In the genomic region with DNA sequence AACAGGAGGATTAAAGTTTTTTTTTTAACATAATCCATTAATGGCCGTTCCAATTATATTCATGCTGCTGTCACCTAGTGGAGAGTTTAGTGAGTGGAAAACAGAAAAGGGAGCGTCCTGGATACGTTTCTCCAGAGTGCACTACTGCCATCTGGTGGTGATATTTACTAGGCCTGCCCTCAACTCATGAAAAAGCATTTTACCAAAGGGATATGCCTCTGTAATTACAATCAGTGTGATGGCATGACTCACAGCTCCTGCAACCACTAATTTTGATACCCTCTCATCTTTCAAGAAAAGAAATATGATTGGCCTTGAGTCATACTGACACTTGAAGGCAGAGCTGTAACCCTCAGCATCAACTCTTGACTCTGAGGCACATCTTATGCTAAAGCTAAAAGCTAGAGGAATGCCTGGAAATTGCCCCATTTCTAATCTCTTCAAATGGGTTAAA, we compare ENCODE assay signal across 10 cellular contexts. TPM values are rescaled to one million over a fixed set of nuclear protein-coding genes. Genes with fewer than 3 reads are reported as not detected.
A peak's percentile ranks its signal among the peaks of the same experiment; 100 is the strongest.
DNase-seq lines count a peak whose midpoint lies in the region; ATAC-seq and TF ChIP-seq lines count a peak whose summit lies in the region.
"Had no signal": no experiment of that assay in that cellular context is flagged by ENCODE, and none has a peak within 500 bp of the region (broad histone marks: within the 10 kb centered on the region; RNA-seq: fewer than 3 reads in every experiment).

No MANE protein-coding gene starts in this region.

- no peaks in the 10 kb centered on the region for H3K36me3 ChIP-seq in SJSA1
- H3K36me3 ChIP-seq in cardiac muscle cell = no peaks in the 10 kb centered on the region
- H3K36me3 ChIP-seq: BLaER1 treated with 17β-estradiol and CSF1 and Interleukin-3, amounts not matched to agents 10 nM and 100 nM had no signal

- no peak for TF ChIP-seq POLR2A in NB4 (IDR thresholded peaks at IDR 0.05; ENCODE audit: extremely low read depth, insufficient read length)

- H3K4me3 ChIP-seq in NB4 (ENCODE audit: low read depth, low read length) (no peak overlapping the region), SJSA1 (no peak overlapping the region), cardiac muscle cell (no peak overlapping the region)
- H3K4me3 ChIP-seq: BLaER1 treated with 17β-estradiol and CSF1 and Interleukin-3, amounts not matched to agents 10 nM and 100 nM had no signal

- H3K27ac Mint-ChIP-seq in activated naive CD8-positive, alpha-beta T cell treated with anti-CD3 and anti-CD28 coated beads, Interleukin-2, amount 10 ng/mL, durations not matched to agents 7 days and 5 days = no peak overlapping the region

- H3K27me3 Mint-ChIP-seq in activated naive CD8-positive, alpha-beta T cell treated with anti-CD3 and anti-CD28 coated beads, Interleukin-2, amount 10 ng/mL, durations not matched to agents 7 days and 5 days = no peaks in the 10 kb centered on the region

- peak; percentile 86 for TF ChIP-seq CTCF in NB4 (IDR thresholded peaks at IDR 0.05; ENCODE audit: low read depth, low read length)
- peak; percentile 97 for TF ChIP-seq CTCF in cardiac muscle cell (IDR thresholded peaks at IDR 0.05; ENCODE audit: low read depth, low read length)

- H3K9me3 ChIP-seq in SJSA1 (replicated peaks) (no peaks in the 10 kb centered on the region), cardiac muscle cell (ENCODE audit: low read depth) (no peaks in the 10 kb centered on the region)
- H3K9me3 ChIP-seq: BLaER1 treated with 17β-estradiol and CSF1 and Interleukin-3, amounts not matched to agents 10 nM and 100 nM had no signal

- H3K36me3 Mint-ChIP-seq in activated naive CD8-positive, alpha-beta T cell treated with anti-CD3 and anti-CD28 coated beads, Interleukin-2, amount 10 ng/mL, durations not matched to agents 7 days and 5 days = no peaks in the 10 kb centered on the region

- ATAC-seq in HG02642 (IDR thresholded peaks at IDR 0.05; ENCODE audit: poor library complexity, unreplicated experiment) = peak; percentile 93
- ATAC-seq in activated naive CD8-positive, alpha-beta T cell treated with anti-CD3 and anti-CD28 coated beads, Interleukin-2, amount 10 ng/mL, durations not matched to agents 7 days and 5 days (ENCODE audit: low read depth) = peak; percentile 79

- POLR2A ChIA-PET in activated naive CD8-positive, alpha-beta T cell treated with anti-CD3 and anti-CD28 coated beads, Interleukin-2, amount 10 ng/mL, durations not matched to agents 7 days and 5 days (lab: Charles Lee) = no interaction called here

- H3K9me3 Mint-ChIP-seq in activated naive CD8-positive, alpha-beta T cell treated with anti-CD3 and anti-CD28 coated beads, Interleukin-2, amount 10 ng/mL, durations not matched to agents 7 days and 5 days = no peaks in the 10 kb centered on the region

- H3K4me3 Mint-ChIP-seq in activated naive CD8-positive, alpha-beta T cell treated with anti-CD3 and anti-CD28 coated beads, Interleukin-2, amount 10 ng/mL, durations not matched to agents 7 days and 5 days = no peak overlapping the region

- DNase-seq in NK-92 treated with Interleukin-12 subunit alpha and Interleukin-12 subunit beta, amount 100 ng/mL, for 24 hours (lab: John Stamatoyannopoulos, UW) = peak; percentile 52
- DNase-seq in NK-92 (lab: John Stamatoyannopoulos, UW; ENCODE audit: unreplicated experiment) (no peak), NB4 (ENCODE audit: low read depth) (peak; percentile 83), SJSA1 (ENCODE audit: low read depth in 1 of 2, low spot score in 2 of 2) (peak; percentile 76 to 77), cardiac muscle cell (ENCODE audit: low read depth in 1 of 2, low spot score in 1 of 2) (peak; percentile 94 to 95), putamen (ENCODE audit: low spot score) (peak; percentile 89)
- DNase-seq in activated naive CD8-positive, alpha-beta T cell treated with anti-CD3 and anti-CD28 coated beads, Interleukin-2, amount 10 ng/mL, durations not matched to agents 7 days and 5 days = no peak

- H3K27me3 ChIP-seq in SJSA1 (replicated peaks) = no peaks in the 10 kb centered on the region
- H3K27me3 ChIP-seq in cardiac muscle cell = no peaks in the 10 kb centered on the region
- H3K27me3 ChIP-seq: BLaER1 treated with 17β-estradiol and CSF1 and Interleukin-3, amounts not matched to agents 10 nM and 100 nM had no signal

- no peaks in the 10 kb centered on the region for H3K4me1 Mint-ChIP-seq in activated naive CD8-positive, alpha-beta T cell treated with anti-CD3 and anti-CD28 coated beads, Interleukin-2, amount 10 ng/mL, durations not matched to agents 7 days and 5 days

- no peak overlapping the region for H3K27ac ChIP-seq in SJSA1
- H3K27ac ChIP-seq in cardiac muscle cell = no peak overlapping the region
- H3K27ac ChIP-seq: BLaER1 treated with 17β-estradiol and CSF1 and Interleukin-3, amounts not matched to agents 10 nM and 100 nM had no signal

- H3K4me1 ChIP-seq in SJSA1 (replicated peaks) = no peaks in the 10 kb centered on the region
- peaks cover 13% of the 10 kb centered on the region for H3K4me1 ChIP-seq in cardiac muscle cell (ENCODE audit: low read depth)
- H3K4me1 ChIP-seq: BLaER1 treated with 17β-estradiol and CSF1 and Interleukin-3, amounts not matched to agents 10 nM and 100 nM had no signal

RNA-seq across cellular contexts. Expression of gene MINAR2, which starts 20.1 kb away (rescaled TPM):
- total RNA-seq in SJSA1 (2014; rRNA removed; shearing (Covaris generic)) = not detected in 2 replicates
- not detected for total RNA-seq in activated naive CD8-positive, alpha-beta T cell treated with anti-CD3 and anti-CD28 coated beads, Interleukin-2, amount 10 ng/mL, durations not matched to agents 7 days and 5 days
- total RNA-seq in cardiac muscle cell = 0.25 TPM in 1 of 2 replicates, not detected in the other
- polyA plus RNA-seq in cardiac muscle cell = not detected in 2 replicates
- total RNA-seq: temporal lobe had no signal

Comparison
In these comparisons a context has a peak if more than half of its experiments do, and no peak if none do; other contexts are left out.
1. DNase-seq: peak in NK-92 treated with Interleukin-12 subunit alpha and Interleukin-12 subunit beta, amount 100 ng/mL, for 24 hours (single experiment), NB4 (single experiment), SJSA1 (2 of 2), cardiac muscle cell (2 of 2) and putamen (single experiment); none in NK-92 (single experiment) and activated naive CD8-positive, alpha-beta T cell treated with anti-CD3 and anti-CD28 coated beads, Interleukin-2, amount 10 ng/mL, durations not matched to agents 7 days and 5 days (single experiment).